ENCODE assay signal across 22 cellular contexts in the genomic region with DNA sequence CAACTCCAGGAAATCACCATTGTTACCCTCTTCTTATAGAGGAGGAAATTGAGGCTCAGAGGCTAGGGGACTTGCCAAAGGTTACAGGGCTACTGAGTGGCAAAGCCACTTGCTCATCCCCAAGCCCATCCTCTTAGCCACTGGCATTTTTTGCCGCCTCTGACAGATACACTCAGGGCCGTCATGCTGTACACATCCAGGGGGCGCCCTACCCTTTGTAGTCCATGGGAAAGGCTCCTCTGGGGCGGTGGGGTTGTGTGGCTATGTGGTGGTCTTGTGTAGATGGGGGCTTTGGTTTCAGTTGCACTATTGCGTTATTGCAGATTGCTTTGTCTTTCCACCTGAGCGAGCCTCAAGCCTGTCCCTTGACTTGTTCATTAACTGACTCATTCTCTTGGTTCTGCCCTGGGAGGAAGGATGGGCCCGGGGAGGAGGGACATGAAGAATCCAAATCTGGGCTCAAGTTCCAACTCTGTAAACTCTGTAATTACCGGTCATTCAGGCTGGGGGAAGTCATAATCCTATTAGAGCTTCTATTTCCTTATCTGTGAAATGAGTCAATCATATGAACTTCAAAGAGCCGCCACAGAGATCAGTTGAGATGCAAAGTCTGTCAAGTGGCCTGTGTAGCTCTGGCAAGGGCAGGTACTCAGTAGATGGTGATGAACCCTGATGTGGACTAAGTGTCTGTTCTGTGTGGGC. TPM values are rescaled to one million over a fixed set of nuclear protein-coding genes. Genes with fewer than 3 reads are reported as not detected.
DNase-seq lines count a peak whose midpoint lies in the region; ATAC-seq and TF ChIP-seq lines count a peak whose summit lies in the region.
"Had no signal": no experiment of that assay in that cellular context is flagged by ENCODE, and none has a peak within 500 bp of the region (broad histone marks: within the 10 kb centered on the region; RNA-seq: fewer than 3 reads in every experiment).

No MANE protein-coding gene starts in this region.

- H3K4me1 Mint-ChIP-seq in GM23338, result peaks cover 3% of the 10 kb centered on the region; the same call in 2 of the 3 replicates
- H3K4me1 Mint-ChIP-seq in stimulated activated naive B cell treated with anti-CD40 and anti-IgM and Interleukin-4, amounts not matched to agents 10 μg/mL and 1 μg/mL and 100 μg/mL, for 72 hours, result peaks cover 4 to 7% of the 10 kb centered on the region in 2 donors

- no peaks in the 10 kb centered on the region for H3K36me3 ChIP-seq in GM23338 (ENCODE audit: insufficient read depth)
- H3K36me3 ChIP-seq in OCI-LY3 (replicated peaks; ENCODE audit: low read depth, low read length), result no peaks in the 10 kb centered on the region
- H3K36me3 ChIP-seq: esophagus squamous epithelium had no signal

- H3K27ac Mint-ChIP-seq in GM23338, result no peak overlapping the region
- H3K27ac Mint-ChIP-seq in stimulated activated naive B cell treated with anti-CD40 and anti-IgM and Interleukin-4, amounts not matched to agents 10 μg/mL and 1 μg/mL and 100 μg/mL, for 72 hours, result peak overlapping the region; percentile 0
- H3K27ac Mint-ChIP-seq: activated naive CD8-positive, alpha-beta T cell; brain; T-helper 2 cell treated with Interferon-gamma antibody and Interleukin-4, amounts not matched to agents 5 μg/mL and 100 μg/mL, for 36 hours had no signal

- no peaks in the 10 kb centered on the region for H4K20me1 ChIP-seq in GM23338 (replicated peaks; ENCODE audit: insufficient read depth)
- H4K20me1 ChIP-seq in OCI-LY3 (ENCODE audit: insufficient read depth, low read length), result no peaks in the 10 kb centered on the region

- ATAC-seq in GM23338, result peak; percentile 14; the same call in 2 of the 3 replicates
- ATAC-seq in stimulated activated naive B cell treated with anti-CD40 and anti-IgM and Interleukin-4, amounts not matched to agents 10 μg/mL and 1 μg/mL and 100 μg/mL, for 72 hours (replicated peaks), result no peak
- ATAC-seq in HG02571 (IDR thresholded peaks at IDR 0.05; ENCODE audit: unreplicated experiment), result no peak
- no peak for ATAC-seq in HG02852 (IDR thresholded peaks at IDR 0.05; ENCODE audit: unreplicated experiment)
- ATAC-seq in GM18868 (IDR thresholded peaks at IDR 0.05; ENCODE audit: unreplicated experiment), result no peak

- peaks cover 5% of the 10 kb centered on the region for H3K4me1 ChIP-seq in GM23338 (ENCODE audit: insufficient read depth)
- peaks cover 11% of the 10 kb centered on the region; the same call in 1 of the 2 replicates for H3K4me1 ChIP-seq in OCI-LY3 (ENCODE audit: low read length)

- H3K9me3 ChIP-seq in OCI-LY3 (ENCODE audit: insufficient read depth, low read length), result no peaks in the 10 kb centered on the region
- H3K9me3 ChIP-seq: esophagus squamous epithelium, testis had no signal

- peak; percentile 63 to 69 for TF ChIP-seq CTCF in GM23338 (conservative IDR thresholded peaks at IDR 0.05; ENCODE audit: low read depth in 2 of 2)
- TF ChIP-seq CTCF in OCI-LY3 (IDR thresholded peaks at IDR 0.05; ENCODE audit: low read depth, low read length), result peak; percentile 46
- TF ChIP-seq CTCF in epithelial cell of proximal tubule (conservative IDR thresholded peaks at IDR 0.05; ENCODE audit: low read depth, low read length), result peak; percentile 19

- H3K79me2 ChIP-seq in GM23338 (replicated peaks; ENCODE audit: insufficient read depth), result no peaks in the 10 kb centered on the region
- H3K79me2 ChIP-seq in OCI-LY3 (ENCODE audit: low read length), result no peaks in the 10 kb centered on the region

- H3K27ac ChIP-seq in GM23338 (ENCODE audit: low read depth) (no peak overlapping the region), OCI-LY3 (ENCODE audit: low read length) (no peak overlapping the region)
- H3K27ac ChIP-seq: esophagus squamous epithelium, testis had no signal

- H3K9me2 ChIP-seq in GM23338 (ENCODE audit: insufficient read depth), result no peaks in the 10 kb centered on the region

- no peaks in the 10 kb centered on the region for H3K36me3 Mint-ChIP-seq in GM23338 (ENCODE audit: low read depth)
- H3K36me3 Mint-ChIP-seq in stimulated activated naive B cell treated with anti-CD40 and anti-IgM and Interleukin-4, amounts not matched to agents 10 μg/mL and 1 μg/mL and 100 μg/mL, for 72 hours, result no peaks in the 10 kb centered on the region
- H3K36me3 Mint-ChIP-seq: activated naive CD8-positive, alpha-beta T cell; brain had no signal

- DNase-seq in GM23338 (ENCODE audit: low spot score) (peak; percentile 64), epithelial cell of proximal tubule (ENCODE audit: low read depth) (no peak)
- DNase-seq in stimulated activated naive B cell treated with anti-CD40 and anti-IgM and Interleukin-4, amounts not matched to agents 10 μg/mL and 1 μg/mL and 100 μg/mL, for 72 hours, result no peak
- DNase-seq: activated CD4-positive, alpha-beta T cell treated with anti-CD3 and anti-CD28 coated beads for 1 hour; activated T-cell treated with anti-CD3 and anti-CD28 coated beads for 4 hours; dermis blood vessel endothelial cell; DMS153; esophagus squamous epithelium; head of caudate nucleus; kidney; midbrain; NCI-H187; NCI-H446; stimulated activated CD4-positive, alpha-beta T cell treated with anti-CD3 and anti-CD28 coated beads, Interleukin-2, amount 100 ng/mL, for 48 hours; testis had no signal

- H3F3A ChIP-seq in GM23338 (replicated peaks; ENCODE audit: low read depth), result 0 out of 2 replicates have a peak, but pooled peaks cover 4% of the 10 kb centered on the region

- H3K9me3 Mint-ChIP-seq in GM23338, result no peaks in the 10 kb centered on the region
- no peaks in the 10 kb centered on the region for H3K9me3 Mint-ChIP-seq in stimulated activated naive B cell treated with anti-CD40 and anti-IgM and Interleukin-4, amounts not matched to agents 10 μg/mL and 1 μg/mL and 100 μg/mL, for 72 hours
- H3K9me3 Mint-ChIP-seq: T-helper 2 cell treated with Interferon-gamma antibody and Interleukin-4, amounts not matched to agents 5 μg/mL and 100 μg/mL, for 36 hours had no signal

- peaks cover 15% of the 10 kb centered on the region for H3K27me3 Mint-ChIP-seq in GM23338 (ENCODE audit: insufficient read depth, low read depth, poor library complexity)
- H3K27me3 Mint-ChIP-seq in stimulated activated naive B cell treated with anti-CD40 and anti-IgM and Interleukin-4, amounts not matched to agents 10 μg/mL and 1 μg/mL and 100 μg/mL, for 72 hours, result peaks cover 43 to 51% of the 10 kb centered on the region in 2 donors

- H3K4me2 ChIP-seq in GM23338 (no peak overlapping the region), OCI-LY3 (ENCODE audit: low read length) (no peak overlapping the region)

- peaks cover 25% of the 10 kb centered on the region for H3K27me3 ChIP-seq in GM23338 (ENCODE audit: insufficient read depth)
- H3K27me3 ChIP-seq in OCI-LY3 (ENCODE audit: low read depth, low read length), result 0 out of 2 replicates have a peak, but pooled peaks cover 4% of the 10 kb centered on the region
- H3K27me3 ChIP-seq: testis had no signal

- no peak overlapping the region for H3K4me3 Mint-ChIP-seq in GM23338
- no peak overlapping the region for H3K4me3 Mint-ChIP-seq in stimulated activated naive B cell treated with anti-CD40 and anti-IgM and Interleukin-4, amounts not matched to agents 10 μg/mL and 1 μg/mL and 100 μg/mL, for 72 hours
- H3K4me3 Mint-ChIP-seq: activated naive CD8-positive, alpha-beta T cell; T-helper 2 cell treated with Interferon-gamma antibody and Interleukin-4, amounts not matched to agents 5 μg/mL and 100 μg/mL, for 36 hours had no signal

- H3K4me3 ChIP-seq in GM23338, result no peak overlapping the region
- H3K4me3 ChIP-seq in OCI-LY3 (ENCODE audit: low read length), result no peak overlapping the region
- no peak overlapping the region for H3K4me3 ChIP-seq in epithelial cell of proximal tubule (ENCODE audit: low read depth, low read length)
- H3K4me3 ChIP-seq: esophagus squamous epithelium, testis had no signal

- H2AFZ ChIP-seq in GM23338 (no peak overlapping the region), OCI-LY3 (ENCODE audit: low read depth, low read length) (no peak overlapping the region)

- H3K9ac ChIP-seq in OCI-LY3 (ENCODE audit: low read length), result no peak overlapping the region

TF ChIP-seq in GM23338, 12 proteins besides CTCF, POLR2A, EP300 and RAD21:
- no peak for TF ChIP-seq ZNF114 (CRISPR knock-in tag; IDR thresholded peaks at IDR 0.05)
- no peak for TF ChIP-seq ZNF331 (CRISPR knock-in tag; IDR thresholded peaks at IDR 0.05; ENCODE audit: low read depth)
- TF ChIP-seq EZH2phosphoT487 (IDR thresholded peaks at IDR 0.05; ENCODE audit: unreplicated experiment), result no peak
- no peak for TF ChIP-seq EZH2 (IDR thresholded peaks at IDR 0.05; ENCODE audit: low read depth, unreplicated experiment)

RNA-seq across cellular contexts. Expression of a gene that starts 2.8 kb away (rescaled TPM):
- 1.8 and 2.7 TPM in 2 replicates for total RNA-seq in GM23338 (2014; rRNA removed; shearing (Covaris generic))
- 0.44 and 0.57 TPM in 2 replicates for polyA plus RNA-seq in GM23338 (2016; fragmentation: Nextera tagmentation; extraction: Ambion mirVana)
- total RNA-seq in epithelial cell of proximal tubule, result under 0.01 and 0.07 TPM in 2 replicates
